8 cellular contexts compared by ENCODE assay signal in genomic region chr10:34655286-34656170, GRCh38.
A peak's percentile ranks its signal among the peaks of the same experiment; 100 is the strongest.
DNase-seq lines count a peak whose midpoint lies in the region; TF ChIP-seq lines count a peak whose summit lies in the region.

No MANE protein-coding gene starts in this region.

- no peaks in the 10 kb centered on the region for H3K27me3 Mint-ChIP-seq in type B pancreatic cell

- in situ Hi-C loops in astrocyte of the cerebellum (cut with HindIII; ENCODE audit: low sequenced_read_pairs): no loop called here

- no peak overlapping the region for H3K4me3 Mint-ChIP-seq in type B pancreatic cell

- TF ChIP-seq CTCF in HFF-Myc (IDR thresholded peaks at IDR 0.05; ENCODE audit: low read depth, low read length, missing control alignments): peak; percentile 63
- TF ChIP-seq CTCF in astrocyte of the cerebellum (IDR thresholded peaks at IDR 0.05; ENCODE audit: low read depth, low read length, missing control alignments): peak; percentile 77
- TF ChIP-seq CTCF in type B pancreatic cell (conservative IDR thresholded peaks at IDR 0.05): peak; percentile 90

- peaks cover 37% of the 10 kb centered on the region for H3K4me1 Mint-ChIP-seq in type B pancreatic cell (ENCODE audit: unreplicated experiment)

- no peaks in the 10 kb centered on the region for H3K9me3 Mint-ChIP-seq in type B pancreatic cell

- peak; percentile 55 for DNase-seq in NCI-H510A treated with DMSO at 0.1 percent for 48 hours (lab: John Stamatoyannopoulos, UW)
- no peak for DNase-seq in NCI-H510A (lab: John Stamatoyannopoulos, UW)
- peak; percentile 77 for DNase-seq in HFF-Myc (ENCODE audit: extremely low read depth, low read depth)
- peak; percentile 21 for DNase-seq in NCI-H446 treated with DMSO at 0.1 percent for 48 hours (lab: John Stamatoyannopoulos, UW)
- DNase-seq in astrocyte of the cerebellum (ENCODE audit: low read depth): peak; percentile 76
- peak; percentile 81 for DNase-seq in islet precursor cell
- no peak for DNase-seq in type B pancreatic cell (ENCODE audit: extremely low spot score, unreplicated experiment)
- no peak for DNase-seq in NCI-H524 treated with DMSO at 0.1 percent for 48 hours (lab: John Stamatoyannopoulos, UW)

- H3K36me3 Mint-ChIP-seq in type B pancreatic cell: peaks cover 4% of the 10 kb centered on the region

- H3K4me3 ChIP-seq in HFF-Myc (replicated peaks; ENCODE audit: low read depth, low read length) (no peak overlapping the region), astrocyte of the cerebellum (ENCODE audit: low read depth, low read length) (no peak overlapping the region)

- H3K27ac Mint-ChIP-seq in type B pancreatic cell: peak overlapping the region; percentile 0

Comparison
In these comparisons a context has a peak if more than half of its experiments do, and no peak if none do; other contexts are left out.
1. DNase-seq: peak in NCI-H510A treated with DMSO at 0.1 percent for 48 hours (single experiment), HFF-Myc (single experiment), NCI-H446 treated with DMSO at 0.1 percent for 48 hours (single experiment), astrocyte of the cerebellum (single experiment) and islet precursor cell (single experiment); none in NCI-H510A (single experiment), type B pancreatic cell (single experiment) and NCI-H524 treated with DMSO at 0.1 percent for 48 hours (single experiment).
2. Peak in every context shown above with its lines, with median percentiles within 50 percentile points of each other: CTCF ChIP-seq.